ENCODE assay signal across 21 cellular contexts in the genomic region with DNA sequence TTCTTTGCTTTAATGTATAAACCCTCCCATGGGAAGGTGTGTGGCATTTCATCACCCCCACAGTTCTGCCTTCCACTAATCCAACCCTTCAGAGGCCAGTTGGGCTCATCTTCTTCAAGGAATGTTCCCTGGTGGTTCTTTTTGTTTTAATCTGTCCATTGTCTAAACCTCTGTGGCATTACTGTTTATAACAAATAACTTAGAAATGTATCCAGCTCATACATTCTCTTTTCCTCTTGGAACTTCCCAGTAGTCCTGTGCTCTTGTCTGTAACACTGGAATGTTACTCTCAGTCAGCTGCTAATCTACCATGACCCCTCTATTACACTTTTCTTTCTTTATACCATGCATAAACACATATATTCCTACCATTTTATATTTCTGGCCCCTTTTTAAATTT.
A peak's percentile ranks its signal among the peaks of the same experiment; 100 is the strongest.
DNase-seq lines count a peak whose midpoint lies in the region; ATAC-seq and TF ChIP-seq lines count a peak whose summit lies in the region.
"Had no signal": no experiment of that assay in that cellular context is flagged by ENCODE, and none has a peak within 500 bp of the region (broad histone marks: within the 10 kb centered on the region; RNA-seq: fewer than 3 reads in every experiment).

No MANE protein-coding gene starts in this region.

- no peaks in the 10 kb centered on the region for H3K79me2 ChIP-seq in neural progenitor cell (ENCODE audit: low read depth)

- TF ChIP-seq CTCF in endodermal cell (conservative IDR thresholded peaks at IDR 0.05) = no peak
- TF ChIP-seq CTCF in neural progenitor cell (IDR thresholded peaks at IDR 0.05) = no peak

- H3F3A ChIP-seq in neural progenitor cell (ENCODE audit: low read depth) = peaks cover 23% of the 10 kb centered on the region

- H4K20me1 ChIP-seq in neural progenitor cell (ENCODE audit: low read depth) = no peaks in the 10 kb centered on the region
- H4K20me1 ChIP-seq: BLaER1 treated with 17β-estradiol and CSF1 and Interleukin-3, amounts not matched to agents 10 nM and 100 nM had no signal

- H3K4me3 ChIP-seq in SJCRH30 (no peak overlapping the region), endodermal cell (ENCODE audit: low read length) (no peak overlapping the region), neural progenitor cell (no peak overlapping the region)
- H3K4me3 ChIP-seq: BLaER1 treated with 17β-estradiol and CSF1 and Interleukin-3, amounts not matched to agents 10 nM and 100 nM; GM12878; MG63 had no signal

- H3K27me3 ChIP-seq in SJCRH30 (no peaks in the 10 kb centered on the region), endodermal cell (ENCODE audit: control insufficient read depth, insufficient read depth, low read length, poor library complexity, severe bottlenecking) (no peaks in the 10 kb centered on the region), neural progenitor cell (no peaks in the 10 kb centered on the region)
- H3K27me3 ChIP-seq: BLaER1 treated with 17β-estradiol and CSF1 and Interleukin-3, amounts not matched to agents 10 nM and 100 nM; MG63 had no signal

- H3K4me1 Mint-ChIP-seq in endodermal cell (peaks cover 44% of the 10 kb centered on the region), neural progenitor cell (no peaks in the 10 kb centered on the region)
- H3K4me1 Mint-ChIP-seq: CD8-positive, alpha-beta memory T cell had no signal

- H3K27ac ChIP-seq in SJCRH30 = peak overlapping the region; percentile 12; the same call in 1 of the 2 replicates
- H3K27ac ChIP-seq in endodermal cell (ENCODE audit: low read depth, low read length) = no peak overlapping the region
- H3K27ac ChIP-seq in neural progenitor cell = peak overlapping the region; percentile 89
- H3K27ac ChIP-seq: 22Rv1; BLaER1 treated with 17β-estradiol and CSF1 and Interleukin-3, amounts not matched to agents 10 nM and 100 nM had no signal

- no peak overlapping the region for H2AFZ ChIP-seq in neural progenitor cell (replicated peaks)

- H3K9me3 ChIP-seq in SJCRH30 (replicated peaks) = no peaks in the 10 kb centered on the region
- peaks cover 17% of the 10 kb centered on the region for H3K9me3 ChIP-seq in endodermal cell (ENCODE audit: control insufficient read depth, low read length)
- H3K9me3 ChIP-seq in neural progenitor cell (ENCODE audit: low read depth) = no peaks in the 10 kb centered on the region

- no peaks in the 10 kb centered on the region for H3K36me3 Mint-ChIP-seq in endodermal cell (ENCODE audit: low read depth)
- no peaks in the 10 kb centered on the region for H3K36me3 Mint-ChIP-seq in neural progenitor cell

- H3K27me3 Mint-ChIP-seq in endodermal cell (ENCODE audit: insufficient read depth) (no peaks in the 10 kb centered on the region), neural progenitor cell (ENCODE audit: insufficient read depth, low read depth) (peaks cover 3% of the 10 kb centered on the region)
- H3K27me3 Mint-ChIP-seq: CD8-positive, alpha-beta memory T cell had no signal

- H3K4me3 Mint-ChIP-seq in endodermal cell = no peak overlapping the region
- H3K4me3 Mint-ChIP-seq in neural progenitor cell = no peak overlapping the region
- H3K4me3 Mint-ChIP-seq: CD8-positive, alpha-beta memory T cell had no signal

- H3K9me3 Mint-ChIP-seq in endodermal cell = peaks cover 10% of the 10 kb centered on the region
- H3K9me3 Mint-ChIP-seq in neural progenitor cell = no peaks in the 10 kb centered on the region

- DNase-seq in AG08395 (ENCODE audit: low spot score) (peak; percentile 5), SJCRH30 (no peak), endodermal cell (no peak), neural progenitor cell (ENCODE audit: low spot score) (no peak), NCI-H82 treated with DMSO at 0.1 percent for 48 hours (lab: John Stamatoyannopoulos, UW; ENCODE audit: unreplicated experiment) (no peak), COLO829 (ENCODE audit: low spot score) (no peak), NCI-H128 (lab: John Stamatoyannopoulos, UW; ENCODE audit: unreplicated experiment) (no peak)
- DNase-seq: CD8-positive, alpha-beta memory T cell; DND-41; GDM1; MG63; NCI-H1105; NCI-H187; NCI-H345; NK-92 treated with Interleukin-12 subunit alpha and Interleukin-12 subunit beta, amount 100 ng/mL, for 24 hours; SIG-M5 had no signal

- H3K9ac ChIP-seq in endodermal cell (ENCODE audit: extremely low read depth, low read length, poor library complexity, severe bottlenecking) = no peak overlapping the region
- no peak overlapping the region for H3K9ac ChIP-seq in neural progenitor cell
- H3K9ac ChIP-seq: BLaER1 treated with 17β-estradiol and CSF1 and Interleukin-3, amounts not matched to agents 10 nM and 100 nM had no signal

- peak overlapping the region; percentile 39 for H3K4me2 ChIP-seq in neural progenitor cell
- H3K4me2 ChIP-seq: BLaER1 treated with 17β-estradiol and CSF1 and Interleukin-3, amounts not matched to agents 10 nM and 100 nM had no signal

- H3K36me3 ChIP-seq in SJCRH30 (no peaks in the 10 kb centered on the region), endodermal cell (ENCODE audit: control insufficient read depth, insufficient read depth, low read length) (no peaks in the 10 kb centered on the region), neural progenitor cell (no peaks in the 10 kb centered on the region)
- H3K36me3 ChIP-seq: BLaER1 treated with 17β-estradiol and CSF1 and Interleukin-3, amounts not matched to agents 10 nM and 100 nM; MG63 had no signal

- H3K4me1 ChIP-seq in SJCRH30 = peaks cover 8% of the 10 kb centered on the region
- H3K4me1 ChIP-seq in endodermal cell (ENCODE audit: control insufficient read depth, insufficient read depth, low read length) = peaks cover 13% of the 10 kb centered on the region
- peaks cover 38% of the 10 kb centered on the region for H3K4me1 ChIP-seq in neural progenitor cell

- H3K27ac Mint-ChIP-seq in endodermal cell = peak overlapping the region; percentile 29
- H3K27ac Mint-ChIP-seq in neural progenitor cell = no peak overlapping the region
- H3K27ac Mint-ChIP-seq: CD8-positive, alpha-beta memory T cell had no signal

- ATAC-seq in HG02588 (IDR thresholded peaks at IDR 0.05; ENCODE audit: unreplicated experiment) = no peak
- ATAC-seq: GM12878, HepG2 had no signal
